ENCODE assay signal across 8 cellular contexts in the genomic region with DNA sequence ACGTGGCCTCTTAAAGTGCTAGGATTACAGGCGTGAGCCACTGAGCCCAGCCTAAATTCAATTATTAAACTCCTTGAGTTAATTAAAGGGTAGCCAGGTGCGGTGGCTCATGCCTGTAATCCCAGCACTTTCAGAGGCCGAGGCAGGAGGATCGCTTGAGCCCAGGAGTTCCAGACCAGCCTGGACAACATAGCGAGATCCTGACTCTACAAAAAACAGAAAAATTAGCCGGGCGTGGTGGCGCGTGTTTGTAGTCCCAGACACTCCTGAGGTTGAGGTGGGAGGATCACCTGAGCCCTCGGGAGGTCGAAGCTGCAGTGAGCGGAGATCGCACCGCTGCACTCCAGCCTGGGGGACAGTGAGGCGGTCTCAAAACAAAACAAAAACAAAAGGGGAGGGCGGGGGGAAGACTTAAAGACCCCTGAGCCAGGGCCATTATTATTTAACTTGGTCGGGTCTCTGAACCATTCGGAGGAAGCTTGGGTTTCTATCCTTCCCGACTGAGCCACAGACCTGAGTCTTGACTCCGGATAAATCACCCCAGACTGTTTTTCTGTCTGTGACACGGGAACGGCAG. TPM values are rescaled to one million over a fixed set of nuclear protein-coding genes. Genes with fewer than 3 reads are reported as not detected.
DNase-seq lines count a peak whose midpoint lies in the region; ATAC-seq lines count a peak whose summit lies in the region.

No MANE protein-coding gene starts in this region.

- H3K36me3 Mint-ChIP-seq in activated CD4-positive, alpha-beta T cell treated with anti-CD3 and anti-CD28 coated beads for 36 hours (ENCODE audit: low read depth), result peaks cover 21% of the 10 kb centered on the region
- peaks cover 8% of the 10 kb centered on the region for H3K36me3 Mint-ChIP-seq in activated naive CD8-positive, alpha-beta T cell treated with anti-CD3 and anti-CD28 coated beads, Interleukin-2, amount 10 ng/mL, durations not matched to agents 7 days and 5 days

- no peaks in the 10 kb centered on the region for H3K9me3 Mint-ChIP-seq in activated CD4-positive, alpha-beta T cell treated with anti-CD3 and anti-CD28 coated beads for 36 hours (ENCODE audit: low read depth)
- H3K9me3 Mint-ChIP-seq in activated naive CD8-positive, alpha-beta T cell treated with anti-CD3 and anti-CD28 coated beads, Interleukin-2, amount 10 ng/mL, durations not matched to agents 7 days and 5 days, result no peaks in the 10 kb centered on the region

- no peaks in the 10 kb centered on the region for H3K27me3 Mint-ChIP-seq in activated CD4-positive, alpha-beta T cell treated with anti-CD3 and anti-CD28 coated beads for 36 hours
- no peaks in the 10 kb centered on the region for H3K27me3 Mint-ChIP-seq in activated naive CD8-positive, alpha-beta T cell treated with anti-CD3 and anti-CD28 coated beads, Interleukin-2, amount 10 ng/mL, durations not matched to agents 7 days and 5 days

- H3K4me3 Mint-ChIP-seq in activated CD4-positive, alpha-beta T cell treated with anti-CD3 and anti-CD28 coated beads for 36 hours, result peak overlapping the region; percentile 87
- peak overlapping the region; percentile 98 for H3K4me3 Mint-ChIP-seq in activated naive CD8-positive, alpha-beta T cell treated with anti-CD3 and anti-CD28 coated beads, Interleukin-2, amount 10 ng/mL, durations not matched to agents 7 days and 5 days

- POLR2A ChIA-PET in activated CD4-positive, alpha-beta T cell treated with anti-CD3 and anti-CD28 coated beads for 36 hours (lab: Charles Lee), result interaction anchor here (1.0 kb wide), 1 partner anchor 69 kb away, joined by 3 read pairs; no protein-coding TSS in a partner anchor
- POLR2A ChIA-PET in activated naive CD8-positive, alpha-beta T cell treated with anti-CD3 and anti-CD28 coated beads, Interleukin-2, amount 10 ng/mL, durations not matched to agents 7 days and 5 days (lab: Charles Lee), result interaction anchor here (0.7 to 6.1 kb wide), 12 partner anchors 16 to 75 kb away, joined by 3 to 82 read pairs (median 6); a partner anchor contains a TSS

- H3K4me3 ChIP-seq in thymus (ENCODE audit: low read length), result peak overlapping the region; percentile 95

- 41% methylated on average over 23 of the region's 23 CpGs for WGBS in thymus

- H3K27me3 ChIP-seq in thymus (ENCODE audit: control insufficient read depth, insufficient read depth), result no peaks in the 10 kb centered on the region

- intact Hi-C loops in activated CD4-positive, alpha-beta T cell treated with anti-CD3 and anti-CD28 coated beads for 36 hours (cut with DNase I, micrococcal nuclease), result loop anchor here (2.0 kb wide), 3 partner anchors 22 to 60 kb away; a partner anchor contains a TSS

- CTCF ChIA-PET in activated CD4-positive, alpha-beta T cell treated with anti-CD3 and anti-CD28 coated beads for 36 hours (lab: Charles Lee), result interaction anchor here (0.7 to 2.9 kb wide), 9 partner anchors 22 to 1122 kb away, joined by 3 to 11 read pairs (median 4); no protein-coding TSS in a partner anchor

- H3K27ac ChIP-seq in thymus (ENCODE audit: low read depth), result peak overlapping the region; percentile 99

- ATAC-seq in activated CD4-positive, alpha-beta T cell treated with anti-CD3 and anti-CD28 coated beads for 36 hours, result no peak
- no peak for ATAC-seq in activated naive CD8-positive, alpha-beta T cell treated with anti-CD3 and anti-CD28 coated beads, Interleukin-2, amount 10 ng/mL, durations not matched to agents 7 days and 5 days (ENCODE audit: low read depth)
- ATAC-seq in left lobe of liver (peak; percentile 2), GM21526 (IDR thresholded peaks at IDR 0.05; ENCODE audit: low FRiP score, unreplicated experiment) (no peak)

- H3K27ac Mint-ChIP-seq in activated CD4-positive, alpha-beta T cell treated with anti-CD3 and anti-CD28 coated beads for 36 hours, result peak overlapping the region; percentile 93
- peak overlapping the region; percentile 94 for H3K27ac Mint-ChIP-seq in activated naive CD8-positive, alpha-beta T cell treated with anti-CD3 and anti-CD28 coated beads, Interleukin-2, amount 10 ng/mL, durations not matched to agents 7 days and 5 days

- H3K4me1 ChIP-seq in thymus (ENCODE audit: control insufficient read depth, insufficient read depth, low read length), result peaks cover 15% of the 10 kb centered on the region

- H3K9me3 ChIP-seq in thymus (ENCODE audit: control insufficient read depth), result no peaks in the 10 kb centered on the region

- peaks cover 24% of the 10 kb centered on the region for H3K4me1 Mint-ChIP-seq in activated CD4-positive, alpha-beta T cell treated with anti-CD3 and anti-CD28 coated beads for 36 hours
- peaks cover 16% of the 10 kb centered on the region for H3K4me1 Mint-ChIP-seq in activated naive CD8-positive, alpha-beta T cell treated with anti-CD3 and anti-CD28 coated beads, Interleukin-2, amount 10 ng/mL, durations not matched to agents 7 days and 5 days

- H3K36me3 ChIP-seq in thymus (ENCODE audit: control insufficient read depth, insufficient read depth), result no peaks in the 10 kb centered on the region

- peak; percentile 29 for DNase-seq in activated CD4-positive, alpha-beta T cell treated with anti-CD3 and anti-CD28 coated beads for 36 hours
- no peak for DNase-seq in activated CD4-positive, alpha-beta T cell treated with anti-CD3 and anti-CD28 coated beads for 4 hours
- DNase-seq in activated naive CD8-positive, alpha-beta T cell treated with anti-CD3 and anti-CD28 coated beads, Interleukin-2, amount 10 ng/mL, durations not matched to agents 7 days and 5 days, result no peak
- DNase-seq in left lobe of liver (ENCODE audit: low spot score) (no peak), NCI-H2029 treated with DMSO at 0.1 percent for 48 hours (lab: John Stamatoyannopoulos, UW) (no peak)
- DNase-seq in stimulated activated CD4-positive, alpha-beta T cell treated with anti-CD3 and anti-CD28 coated beads, Interleukin-4, amount 100 ng/mL, for 4 hours, result no peak

RNA-seq across cellular contexts. Expression of a gene that starts 19.5 kb away (rescaled TPM):
- total RNA-seq in activated CD4-positive, alpha-beta T cell treated with anti-CD3 and anti-CD28 coated beads for 36 hours, result 10 to 100 TPM; 19.5 to 20.4 TPM
- 10 to 100 TPM; 31.1 to 31.8 TPM for total RNA-seq in activated naive CD8-positive, alpha-beta T cell treated with anti-CD3 and anti-CD28 coated beads, Interleukin-2, amount 10 ng/mL, durations not matched to agents 7 days and 5 days
- total RNA-seq in left lobe of liver, result 6.2 TPM
- polyA plus RNA-seq in thymus, result 29.2 TPM

RNA-seq across cellular contexts. Expression of a gene that starts 22.1 kb away (rescaled TPM):
- total RNA-seq in activated CD4-positive, alpha-beta T cell treated with anti-CD3 and anti-CD28 coated beads for 36 hours, result under 1 TPM; 0.18 TPM
- total RNA-seq in activated naive CD8-positive, alpha-beta T cell treated with anti-CD3 and anti-CD28 coated beads, Interleukin-2, amount 10 ng/mL, durations not matched to agents 7 days and 5 days, result under 1 TPM; 0.19 to 0.37 TPM
- 0.58 TPM for total RNA-seq in left lobe of liver
- 3.8 TPM for polyA plus RNA-seq in thymus

RNA-seq across cellular contexts. Expression of a gene that starts 49.0 kb away (rescaled TPM):
- 10 to 100 TPM; 23.7 to 31.4 TPM for total RNA-seq in activated CD4-positive, alpha-beta T cell treated with anti-CD3 and anti-CD28 coated beads for 36 hours
- total RNA-seq in activated naive CD8-positive, alpha-beta T cell treated with anti-CD3 and anti-CD28 coated beads, Interleukin-2, amount 10 ng/mL, durations not matched to agents 7 days and 5 days, result 10 to 100 TPM; 20.1 to 24.4 TPM
- 3.6 TPM for total RNA-seq in left lobe of liver
- polyA plus RNA-seq in thymus, result 17.0 TPM
